29 cellular contexts compared by ENCODE assay signal in genomic region chr7:157667261-157667660, GRCh38.
"Had no signal": no experiment of that assay in that cellular context is flagged by ENCODE, and none has a peak within 500 bp of the region (broad histone marks: within the 10 kb centered on the region; RNA-seq: fewer than 3 reads in every experiment).

No MANE protein-coding gene starts in this region.

- H3K4me3 ChIP-seq: ascending aorta, cardiac muscle cell, coronary artery, gastrocnemius medialis, lower lobe of right lung, pancreas, psoas muscle, thoracic aorta had no signal

- H3K4me3 Mint-ChIP-seq: activated B cell treated with CpG ODN at 0.5 μM for 24 hours; activated CD8-positive, alpha-beta memory T cell treated with anti-CD3 and anti-CD28 coated beads, Interleukin-2, amount 10 ng/mL, durations not matched to agents 7 days and 5 days; activated CD8-positive, alpha-beta T cell treated with anti-CD3 and anti-CD28 coated beads, Interleukin-2, amount 10 ng/mL, durations not matched to agents 7 days and 5 days; activated naive CD8-positive, alpha-beta T cell; activated T-cell treated with anti-CD3 and anti-CD28 coated beads, Interleukin-2, amount 50 U/mL, for 72 hours; brain; effector memory CD8-positive, alpha-beta T cell; immature natural killer cell; nephron; stimulated activated naive CD8-positive, alpha-beta T cell treated with anti-CD3 and anti-CD28 coated beads, Interleukin-15, Interleukin-2, amounts not matched to agents 100 ng/mL and 50 ng/mL, for 24 hours; T-helper 2 cell treated with Interferon-gamma antibody and Interleukin-4, amounts not matched to agents 5 μg/mL and 100 μg/mL, for 36 hours had no signal

- H3K9me3 Mint-ChIP-seq: activated B cell treated with CpG ODN at 0.5 μM for 24 hours; activated T-cell treated with anti-CD3 and anti-CD28 coated beads, Interleukin-2, amount 50 U/mL, for 72 hours; effector memory CD8-positive, alpha-beta T cell; immature natural killer cell; nephron; stimulated activated naive CD8-positive, alpha-beta T cell treated with anti-CD3 and anti-CD28 coated beads, Interleukin-15, Interleukin-2, amounts not matched to agents 100 ng/mL and 50 ng/mL, for 24 hours; T-helper 2 cell treated with Interferon-gamma antibody and Interleukin-4, amounts not matched to agents 5 μg/mL and 100 μg/mL, for 36 hours had no signal

- H3K36me3 Mint-ChIP-seq: activated CD8-positive, alpha-beta memory T cell treated with anti-CD3 and anti-CD28 coated beads, Interleukin-2, amount 10 ng/mL, durations not matched to agents 7 days and 5 days; activated naive CD8-positive, alpha-beta T cell; immature natural killer cell had no signal

- H3K27ac ChIP-seq: ascending aorta, cardiac muscle cell, coronary artery, gastrocnemius medialis, lower lobe of right lung, pancreas, psoas muscle, thoracic aorta had no signal

- H3K4me1 ChIP-seq: ascending aorta, gastrocnemius medialis, lower lobe of right lung, pancreas, psoas muscle had no signal

- H3K27me3 ChIP-seq: ascending aorta, cardiac muscle cell, gastrocnemius medialis, pancreas had no signal

- H3K36me3 ChIP-seq: ascending aorta, cardiac muscle cell, gastrocnemius medialis, lower lobe of right lung, pancreas, thoracic aorta had no signal

- H3K9me3 ChIP-seq: ascending aorta, gastrocnemius medialis, lower lobe of right lung, pancreas, psoas muscle, thoracic aorta had no signal

- H3K27ac Mint-ChIP-seq: activated B cell treated with CpG ODN at 0.5 μM for 24 hours; activated CD8-positive, alpha-beta memory T cell treated with anti-CD3 and anti-CD28 coated beads, Interleukin-2, amount 10 ng/mL, durations not matched to agents 7 days and 5 days; activated CD8-positive, alpha-beta T cell treated with anti-CD3 and anti-CD28 coated beads, Interleukin-2, amount 10 ng/mL, durations not matched to agents 7 days and 5 days; activated naive CD8-positive, alpha-beta T cell; activated T-cell treated with anti-CD3 and anti-CD28 coated beads, Interleukin-2, amount 50 U/mL, for 72 hours; effector memory CD8-positive, alpha-beta T cell; nephron; stimulated activated naive CD8-positive, alpha-beta T cell treated with anti-CD3 and anti-CD28 coated beads, Interleukin-15, Interleukin-2, amounts not matched to agents 100 ng/mL and 50 ng/mL, for 24 hours; T-helper 2 cell treated with Interferon-gamma antibody and Interleukin-4, amounts not matched to agents 5 μg/mL and 100 μg/mL, for 36 hours had no signal

- DNase-seq: activated B cell treated with CpG ODN at 0.5 μM for 24 hours; activated CD4-positive, alpha-beta T cell treated with anti-CD3 and anti-CD28 coated beads, Interleukin-2, amount 50 U/mL, for 1 hour; activated CD8-positive, alpha-beta memory T cell treated with anti-CD3 and anti-CD28 coated beads, Interleukin-2, amount 10 ng/mL, durations not matched to agents 7 days and 5 days; activated CD8-positive, alpha-beta T cell treated with anti-CD3 and anti-CD28 coated beads, Interleukin-2, amount 10 ng/mL, durations not matched to agents 7 days and 5 days; activated naive CD4-positive, alpha-beta T cell treated with Interleukin-2 at 50 U/mL for 16 hours; activated T-cell treated with anti-CD3 and anti-CD28 coated beads, Interleukin-2, amount 50 U/mL, for 72 hours; effector memory CD8-positive, alpha-beta T cell; erythroblast; gastrocnemius medialis; hippocampal formation; immature natural killer cell; lower lobe of right lung; mesenchymal stem cell; nucleus accumbens; pancreas; psoas muscle; stimulated activated CD4-positive, alpha-beta T cell treated with anti-CD3 and anti-CD28 coated beads, Interleukin-4, amount 100 ng/mL, for 1 hour; T-helper 1 cell; trophoblast cell had no signal

- ATAC-seq: activated CD8-positive, alpha-beta memory T cell treated with anti-CD3 and anti-CD28 coated beads, Interleukin-2, amount 10 ng/mL, durations not matched to agents 7 days and 5 days; activated CD8-positive, alpha-beta T cell treated with anti-CD3 and anti-CD28 coated beads, Interleukin-2, amount 10 ng/mL, durations not matched to agents 7 days and 5 days; activated T-cell treated with anti-CD3 and anti-CD28 coated beads, Interleukin-2, amount 50 U/mL, for 72 hours; effector memory CD8-positive, alpha-beta T cell; gastrocnemius medialis; left lobe of liver; lower lobe of right lung; pancreas; psoas muscle had no signal
